ENCODE assay signal across 8 cellular contexts in the genomic region with DNA sequence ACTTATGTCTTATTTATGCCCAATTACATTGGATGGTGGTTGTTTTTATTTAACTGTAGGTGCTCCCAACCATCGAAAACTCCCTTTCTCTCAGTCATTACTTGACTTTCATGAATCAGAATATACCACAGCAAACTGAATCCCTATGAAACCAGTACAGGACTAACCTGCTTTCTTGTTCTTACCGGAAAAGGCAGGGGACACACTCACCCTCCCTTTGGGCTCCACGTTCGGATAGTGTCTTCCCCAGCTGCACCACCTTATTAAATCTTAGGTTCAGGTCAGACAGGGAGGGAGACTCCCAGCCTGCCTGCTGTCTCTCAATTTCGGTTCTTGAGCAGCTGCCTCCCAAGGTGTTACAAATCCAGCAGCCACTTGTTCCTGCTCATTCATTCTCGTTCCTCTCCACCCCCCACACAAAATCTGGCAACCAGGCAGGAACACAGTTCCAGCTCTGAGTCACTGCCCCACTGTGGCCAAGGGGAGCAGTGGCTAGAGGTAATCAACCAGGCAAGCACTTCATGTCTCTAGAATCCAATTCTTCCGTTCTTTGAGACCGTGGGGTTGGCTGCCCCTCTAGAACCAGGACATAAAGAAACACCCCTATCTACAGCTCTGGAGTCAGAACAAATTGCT.
DNase-seq lines count a peak whose midpoint lies in the region; ATAC-seq and TF ChIP-seq lines count a peak whose summit lies in the region.

No MANE protein-coding gene starts in this region.

- peak; percentile 55 to 64 for TF ChIP-seq RAD21 in liver (IDR thresholded peaks at IDR 0.05)

- H3K9me3 ChIP-seq in body of pancreas: no peaks in the 10 kb centered on the region
- H3K9me3 ChIP-seq in liver (ENCODE audit: control insufficient read depth in 4 of 4, low read length in 3 of 4): no peaks in the 10 kb centered on the region

- H3K9ac ChIP-seq in liver (ENCODE audit: low read depth in 1 of 2, low read length in 2 of 2): no peak overlapping the region

- 30 to 37% methylated on average over 8 of the region's 8 CpGs for WGBS in body of pancreas, 2 donors
- 82% methylated on average over 8 of the region's 8 CpGs for WGBS in liver

- H3K27ac ChIP-seq in body of pancreas (peak overlapping the region in 2 of 4 donors; percentile 16 to 20), liver (ENCODE audit: low read depth in 1 of 2, low read length in 2 of 2) (no peak overlapping the region)

- H3K4me3 ChIP-seq in body of pancreas: no peak overlapping the region
- no peak overlapping the region for H3K4me3 ChIP-seq in liver (ENCODE audit: low read depth in 1 of 3, low read length in 3 of 3)

- TF ChIP-seq POLR2A in body of pancreas (IDR thresholded peaks at IDR 0.05) (no peak), GM18505 (IDR thresholded peaks at IDR 0.05; ENCODE audit: borderline replicate concordance, extremely low read depth, insufficient read depth, insufficient read length) (no peak)

- peak; percentile 33 to 62 (median 50) for TF ChIP-seq CTCF in body of pancreas (IDR thresholded peaks at IDR 0.05)
- peak; percentile 36 for TF ChIP-seq CTCF in liver (IDR thresholded peaks at IDR 0.05; ENCODE audit: low read depth, low read length, missing input control)

- H3K36me3 ChIP-seq in body of pancreas (replicated peaks in 1 of 2; ENCODE audit: insufficient read depth in 1 of 2, low read depth in 2 of 2): no peaks in the 10 kb centered on the region
- no peaks in the 10 kb centered on the region for H3K36me3 ChIP-seq in liver (ENCODE audit: control insufficient read depth in 4 of 4, insufficient read depth in 3 of 4, low read depth in 1 of 4, low read length in 3 of 4)

- intact Hi-C loops in body of pancreas (cut with DNase I): no loop called here

- DNase-seq in DMS 273 treated with DMSO at 0.1 percent for 48 hours (lab: John Stamatoyannopoulos, UW) (peak; percentile 4), body of pancreas (peak; percentile 71 to 80 (median 76)), NCI-H345 (lab: John Stamatoyannopoulos, UW) (no peak)

- peak; percentile 51 for ATAC-seq in HG03575 (IDR thresholded peaks at IDR 0.05; ENCODE audit: extremely low read depth, insufficient number of reproducible peaks, low FRiP score, unreplicated experiment)
- peak; percentile 92 for ATAC-seq in body of pancreas
- ATAC-seq in HG03139 (IDR thresholded peaks at IDR 0.05; ENCODE audit: unreplicated experiment): no peak
- ATAC-seq in GM18505 (IDR thresholded peaks at IDR 0.05; ENCODE audit: unreplicated experiment): no peak
- ATAC-seq in GM18907 (IDR thresholded peaks at IDR 0.05; ENCODE audit: unreplicated experiment): no peak

- H3K27me3 ChIP-seq in body of pancreas (no peaks in the 10 kb centered on the region), liver (ENCODE audit: control insufficient read depth in 4 of 4, insufficient read depth in 4 of 4, low read length in 3 of 4) (no peaks in the 10 kb centered on the region)

- H3K4me1 ChIP-seq in body of pancreas: peaks cover 41% of the 10 kb centered on the region
- peaks cover 0 to 2% (median 0%) of the 10 kb centered on the region in 4 donors for H3K4me1 ChIP-seq in liver (ENCODE audit: control insufficient read depth in 4 of 4, insufficient read depth in 4 of 4, low read length in 3 of 4)

TF ChIP-seq in liver, 16 proteins besides CTCF, POLR2A, EP300 and RAD21:
- no peak for TF ChIP-seq EGR1 (IDR thresholded peaks at IDR 0.05; ENCODE audit: low read depth in 2 of 2)
- no peak for TF ChIP-seq RXRA (IDR thresholded peaks at IDR 0.05)
- no peak for TF ChIP-seq NR2F2 (IDR thresholded peaks at IDR 0.05)
- no peak for TF ChIP-seq HNF4A (conservative IDR thresholded peaks at IDR 0.05)
- TF ChIP-seq FOXA2 (IDR thresholded peaks at IDR 0.05): no peak
- TF ChIP-seq, protein P1, sequence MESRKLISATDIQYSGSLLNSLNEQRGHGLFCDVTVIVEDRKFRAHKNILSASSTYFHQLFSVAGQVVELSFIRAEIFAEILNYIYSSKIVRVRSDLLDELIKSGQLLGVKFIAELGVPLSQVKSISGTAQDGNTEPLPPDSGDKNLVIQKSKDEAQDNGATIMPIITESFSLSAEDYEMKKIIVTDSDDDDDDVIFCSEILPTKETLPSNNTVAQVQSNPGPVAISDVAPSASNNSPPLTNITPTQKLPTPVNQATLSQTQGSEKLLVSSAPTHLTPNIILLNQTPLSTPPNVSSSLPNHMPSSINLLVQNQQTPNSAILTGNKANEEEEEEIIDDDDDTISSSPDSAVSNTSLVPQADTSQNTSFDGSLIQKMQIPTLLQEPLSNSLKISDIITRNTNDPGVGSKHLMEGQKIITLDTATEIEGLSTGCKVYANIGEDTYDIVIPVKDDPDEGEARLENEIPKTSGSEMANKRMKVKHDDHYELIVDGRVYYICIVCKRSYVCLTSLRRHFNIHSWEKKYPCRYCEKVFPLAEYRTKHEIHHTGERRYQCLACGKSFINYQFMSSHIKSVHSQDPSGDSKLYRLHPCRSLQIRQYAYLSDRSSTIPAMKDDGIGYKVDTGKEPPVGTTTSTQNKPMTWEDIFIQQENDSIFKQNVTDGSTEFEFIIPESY (IDR thresholded peaks at IDR 0.05): no peak
- TF ChIP-seq SP1 (IDR thresholded peaks at IDR 0.05): no peak
- no peak for TF ChIP-seq MAX (IDR thresholded peaks at IDR 0.05)
- TF ChIP-seq YY1 (IDR thresholded peaks at IDR 0.05): no peak
- no peak for TF ChIP-seq TAF1 (conservative IDR thresholded peaks at IDR 0.05)
- no peak for TF ChIP-seq REST (IDR thresholded peaks at IDR 0.05)
- no peak for TF ChIP-seq FOXA1 (IDR thresholded peaks at IDR 0.05)
- TF ChIP-seq ATF3 (IDR thresholded peaks at IDR 0.05): no peak
- no peak for TF ChIP-seq GABPA (IDR thresholded peaks at IDR 0.05 in 1 of 2, conservative IDR thresholded peaks at IDR 0.05 in 1 of 2)
- TF ChIP-seq HNF4G (IDR thresholded peaks at IDR 0.05): no peak
- no peak for TF ChIP-seq JUND (IDR thresholded peaks at IDR 0.05)

Comparison
In these comparisons a context has a peak if more than half of its experiments do, and no peak if none do; other contexts are left out.
1. ATAC-seq: peak in HG03575 (single experiment) and body of pancreas (single experiment); none in HG03139 (single experiment), GM18505 (single experiment) and GM18907 (single experiment).